ENCODE assay signal across 1 cellular context in the genomic region with DNA sequence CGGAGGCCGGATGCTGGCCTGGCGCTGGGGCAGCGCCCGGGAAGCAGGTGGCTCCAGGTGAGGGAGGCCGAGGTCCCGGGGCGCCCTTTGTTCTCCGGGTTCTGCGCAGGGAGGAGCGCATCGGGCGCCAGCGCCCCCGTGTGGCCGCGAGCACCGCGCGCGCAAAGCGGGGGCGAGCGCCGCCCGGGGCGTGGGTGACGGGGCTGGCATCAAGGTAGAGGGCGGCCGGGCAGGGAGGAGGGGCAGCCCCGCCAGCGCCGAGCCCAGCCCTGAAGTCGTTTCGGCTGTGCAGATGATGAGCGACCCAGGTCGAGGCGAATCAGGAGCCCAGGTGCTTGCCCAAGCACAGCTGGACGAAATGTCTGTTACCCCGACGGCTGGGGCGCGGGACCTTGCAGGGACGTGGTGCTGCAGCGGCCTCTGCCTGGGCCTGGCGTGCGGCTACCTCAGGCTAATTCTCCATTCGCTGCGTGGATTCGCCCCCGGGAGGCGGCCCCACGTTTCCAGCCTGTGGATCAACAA.
A peak's percentile ranks its signal among the peaks of the same experiment; 100 is the strongest.
TF ChIP-seq lines count a peak whose summit lies in the region.

No MANE protein-coding gene starts in this region.

TF ChIP-seq in HepG2, 621 proteins besides CTCF, POLR2A, EP300 and RAD21 (continued from another document and continues in another):
- TF ChIP-seq, protein P1, sequence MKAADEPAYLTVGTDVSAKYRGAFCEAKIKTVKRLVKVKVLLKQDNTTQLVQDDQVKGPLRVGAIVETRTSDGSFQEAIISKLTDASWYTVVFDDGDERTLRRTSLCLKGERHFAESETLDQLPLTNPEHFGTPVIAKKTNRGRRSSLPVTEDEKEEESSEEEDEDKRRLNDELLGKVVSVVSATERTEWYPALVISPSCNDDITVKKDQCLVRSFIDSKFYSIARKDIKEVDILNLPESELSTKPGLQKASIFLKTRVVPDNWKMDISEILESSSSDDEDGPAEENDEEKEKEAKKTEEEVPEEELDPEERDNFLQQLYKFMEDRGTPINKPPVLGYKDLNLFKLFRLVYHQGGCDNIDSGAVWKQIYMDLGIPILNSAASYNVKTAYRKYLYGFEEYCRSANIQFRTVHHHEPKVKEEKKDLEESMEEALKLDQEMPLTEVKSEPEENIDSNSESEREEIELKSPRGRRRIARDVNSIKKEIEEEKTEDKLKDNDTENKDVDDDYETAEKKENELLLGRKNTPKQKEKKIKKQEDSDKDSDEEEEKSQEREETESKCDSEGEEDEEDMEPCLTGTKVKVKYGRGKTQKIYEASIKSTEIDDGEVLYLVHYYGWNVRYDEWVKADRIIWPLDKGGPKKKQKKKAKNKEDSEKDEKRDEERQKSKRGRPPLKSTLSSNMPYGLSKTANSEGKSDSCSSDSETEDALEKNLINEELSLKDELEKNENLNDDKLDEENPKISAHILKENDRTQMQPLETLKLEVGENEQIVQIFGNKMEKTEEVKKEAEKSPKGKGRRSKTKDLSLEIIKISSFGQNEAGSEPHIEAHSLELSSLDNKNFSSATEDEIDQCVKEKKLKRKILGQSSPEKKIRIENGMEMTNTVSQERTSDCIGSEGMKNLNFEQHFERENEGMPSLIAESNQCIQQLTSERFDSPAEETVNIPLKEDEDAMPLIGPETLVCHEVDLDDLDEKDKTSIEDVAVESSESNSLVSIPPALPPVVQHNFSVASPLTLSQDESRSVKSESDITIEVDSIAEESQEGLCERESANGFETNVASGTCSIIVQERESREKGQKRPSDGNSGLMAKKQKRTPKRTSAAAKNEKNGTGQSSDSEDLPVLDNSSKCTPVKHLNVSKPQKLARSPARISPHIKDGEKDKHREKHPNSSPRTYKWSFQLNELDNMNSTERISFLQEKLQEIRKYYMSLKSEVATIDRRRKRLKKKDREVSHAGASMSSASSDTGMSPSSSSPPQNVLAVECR (CRISPR knock-in tag; IDR thresholded peaks at IDR 0.05; ENCODE audit: borderline replicate concordance) = 0 out of 2 replicates have a peak, but pooled peaks have one; percentile 35
- TF ChIP-seq CHD2 (IDR thresholded peaks at IDR 0.05; ENCODE audit: low read depth, low read length) (no peak), ZNF567 (CRISPR knock-in tag; IDR thresholded peaks at IDR 0.05; ENCODE audit: borderline replicate concordance) (no peak), TEAD2 (CRISPR knock-in tag; IDR thresholded peaks at IDR 0.05) (no peak), ARID2 (CRISPR knock-in tag; IDR thresholded peaks at IDR 0.05; ENCODE audit: borderline replicate concordance) (no peak), SALL2 (CRISPR knock-in tag; IDR thresholded peaks at IDR 0.05) (0 out of 2 replicates have a peak, but pooled peaks have one; percentile 60), ARHGAP35 (CRISPR knock-in tag; IDR thresholded peaks at IDR 0.05; ENCODE audit: borderline replicate concordance) (no peak; the same call in 1 of the 2 replicates), MYC (CRISPR knock-in tag; IDR thresholded peaks at IDR 0.05; ENCODE audit: borderline replicate concordance) (0 out of 2 replicates have a peak, but pooled peaks have one; percentile 44), RBFOX2 (IDR thresholded peaks at IDR 0.05; ENCODE audit: low read depth, low read length) (no peak), RBM39 (IDR thresholded peaks at IDR 0.05; ENCODE audit: low read depth, low read length, poor library complexity, severe bottlenecking) (peak; percentile 48), ZNF775 (CRISPR knock-in tag; IDR thresholded peaks at IDR 0.05; ENCODE audit: borderline replicate concordance) (no peak), KMT2A (CRISPR knock-in tag; IDR thresholded peaks at IDR 0.05) (0 out of 2 replicates have a peak, but pooled peaks have one; percentile 52), HMG20A (CRISPR knock-in tag; IDR thresholded peaks at IDR 0.05; ENCODE audit: borderline replicate concordance) (no peak), HNRNPL (IDR thresholded peaks at IDR 0.05; ENCODE audit: low read depth, low read length) (peak; percentile 68; the same call in 1 of the 2 replicates), THAP11 (CRISPR knock-in tag; IDR thresholded peaks at IDR 0.05) (peak; percentile 29; the same call in 1 of the 2 replicates), ZNF543 (CRISPR knock-in tag; IDR thresholded peaks at IDR 0.05) (peak; percentile 65; the same call in 1 of the 2 replicates), IRF2 (CRISPR knock-in tag; IDR thresholded peaks at IDR 0.05) (no peak), SPEN (CRISPR knock-in tag; IDR thresholded peaks at IDR 0.05; ENCODE audit: low read depth) (peak; percentile 48), ZNF34 (CRISPR knock-in tag; IDR thresholded peaks at IDR 0.05; ENCODE audit: borderline replicate concordance) (no peak), SOX6 (IDR thresholded peaks at IDR 0.05) (no peak), SOX6 (CRISPR knock-in tag; IDR thresholded peaks at IDR 0.05) (peak; percentile 17; the same call in 1 of the 2 replicates), CBX5 (CRISPR knock-in tag; IDR thresholded peaks at IDR 0.05; ENCODE audit: borderline replicate concordance) (no peak), MED1 (CRISPR knock-in tag; IDR thresholded peaks at IDR 0.05) (no peak), TSC22D2 (CRISPR knock-in tag; IDR thresholded peaks at IDR 0.05; ENCODE audit: borderline replicate concordance) (no peak), ZBTB21 (CRISPR knock-in tag; IDR thresholded peaks at IDR 0.05) (no peak), SRSF9 (IDR thresholded peaks at IDR 0.05; ENCODE audit: borderline replicate concordance, insufficient read depth, low read depth, low read length, poor library complexity, severe bottlenecking) (no peak), SOX13 (IDR thresholded peaks at IDR 0.05) (no peak), SOX13 (CRISPR knock-in tag; conservative IDR thresholded peaks at IDR 0.05 in 1 of 2, IDR thresholded peaks at IDR 0.05 in 1 of 2) (peak in 1 of 2 experiments; percentile 9; a peak in 1 of 4 replicates)
- TF ChIP-seq, protein P2, sequence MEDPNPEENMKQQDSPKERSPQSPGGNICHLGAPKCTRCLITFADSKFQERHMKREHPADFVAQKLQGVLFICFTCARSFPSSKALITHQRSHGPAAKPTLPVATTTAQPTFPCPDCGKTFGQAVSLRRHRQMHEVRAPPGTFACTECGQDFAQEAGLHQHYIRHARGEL (CRISPR knock-in tag; IDR thresholded peaks at IDR 0.05) = no peak
- TF ChIP-seq, protein P3, sequence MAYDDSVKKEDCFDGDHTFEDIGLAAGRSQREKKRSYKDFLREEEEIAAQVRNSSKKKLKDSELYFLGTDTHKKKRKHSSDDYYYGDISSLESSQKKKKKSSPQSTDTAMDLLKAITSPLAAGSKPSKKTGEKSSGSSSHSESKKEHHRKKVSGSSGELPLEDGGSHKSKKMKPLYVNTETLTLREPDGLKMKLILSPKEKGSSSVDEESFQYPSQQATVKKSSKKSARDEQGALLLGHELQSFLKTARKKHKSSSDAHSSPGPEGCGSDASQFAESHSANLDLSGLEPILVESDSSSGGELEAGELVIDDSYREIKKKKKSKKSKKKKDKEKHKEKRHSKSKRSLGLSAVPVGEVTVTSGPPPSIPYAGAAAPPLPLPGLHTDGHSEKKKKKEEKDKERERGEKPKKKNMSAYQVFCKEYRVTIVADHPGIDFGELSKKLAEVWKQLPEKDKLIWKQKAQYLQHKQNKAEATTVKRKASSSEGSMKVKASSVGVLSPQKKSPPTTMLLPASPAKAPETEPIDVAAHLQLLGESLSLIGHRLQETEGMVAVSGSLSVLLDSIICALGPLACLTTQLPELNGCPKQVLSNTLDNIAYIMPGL (CRISPR knock-in tag; IDR thresholded peaks at IDR 0.05; ENCODE audit: borderline replicate concordance in 1 of 2, low read depth in 1 of 2) = peak in 1 of 2 experiments; percentile 78; a peak in 2 of 4 replicates
- TF ChIP-seq, protein P4, sequence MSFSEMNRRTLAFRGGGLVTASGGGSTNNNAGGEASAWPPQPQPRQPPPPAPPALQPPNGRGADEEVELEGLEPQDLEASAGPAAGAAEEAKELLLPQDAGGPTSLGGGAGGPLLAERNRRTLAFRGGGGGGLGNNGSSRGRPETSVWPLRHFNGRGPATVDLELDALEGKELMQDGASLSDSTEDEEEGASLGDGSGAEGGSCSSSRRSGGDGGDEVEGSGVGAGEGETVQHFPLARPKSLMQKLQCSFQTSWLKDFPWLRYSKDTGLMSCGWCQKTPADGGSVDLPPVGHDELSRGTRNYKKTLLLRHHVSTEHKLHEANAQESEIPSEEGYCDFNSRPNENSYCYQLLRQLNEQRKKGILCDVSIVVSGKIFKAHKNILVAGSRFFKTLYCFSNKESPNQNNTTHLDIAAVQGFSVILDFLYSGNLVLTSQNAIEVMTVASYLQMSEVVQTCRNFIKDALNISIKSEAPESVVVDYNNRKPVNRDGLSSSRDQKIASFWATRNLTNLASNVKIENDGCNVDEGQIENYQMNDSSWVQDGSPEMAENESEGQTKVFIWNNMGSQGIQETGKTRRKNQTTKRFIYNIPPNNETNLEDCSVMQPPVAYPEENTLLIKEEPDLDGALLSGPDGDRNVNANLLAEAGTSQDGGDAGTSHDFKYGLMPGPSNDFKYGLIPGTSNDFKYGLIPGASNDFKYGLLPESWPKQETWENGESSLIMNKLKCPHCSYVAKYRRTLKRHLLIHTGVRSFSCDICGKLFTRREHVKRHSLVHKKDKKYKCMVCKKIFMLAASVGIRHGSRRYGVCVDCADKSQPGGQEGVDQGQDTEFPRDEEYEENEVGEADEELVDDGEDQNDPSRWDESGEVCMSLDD (CRISPR knock-in tag; IDR thresholded peaks at IDR 0.05; ENCODE audit: borderline replicate concordance) = no peak
- TF ChIP-seq, protein P5, sequence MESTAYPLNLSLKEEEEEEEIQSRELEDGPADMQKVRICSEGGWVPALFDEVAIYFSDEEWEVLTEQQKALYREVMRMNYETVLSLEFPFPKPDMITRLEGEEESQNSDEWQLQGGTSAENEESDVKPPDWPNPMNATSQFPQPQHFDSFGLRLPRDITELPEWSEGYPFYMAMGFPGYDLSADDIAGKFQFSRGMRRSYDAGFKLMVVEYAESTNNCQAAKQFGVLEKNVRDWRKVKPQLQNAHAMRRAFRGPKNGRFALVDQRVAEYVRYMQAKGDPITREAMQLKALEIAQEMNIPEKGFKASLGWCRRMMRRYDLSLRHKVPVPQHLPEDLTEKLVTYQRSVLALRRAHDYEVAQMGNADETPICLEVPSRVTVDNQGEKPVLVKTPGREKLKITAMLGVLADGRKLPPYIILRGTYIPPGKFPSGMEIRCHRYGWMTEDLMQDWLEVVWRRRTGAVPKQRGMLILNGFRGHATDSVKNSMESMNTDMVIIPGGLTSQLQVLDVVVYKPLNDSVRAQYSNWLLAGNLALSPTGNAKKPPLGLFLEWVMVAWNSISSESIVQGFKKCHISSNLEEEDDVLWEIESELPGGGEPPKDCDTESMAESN (CRISPR knock-in tag; conservative IDR thresholded peaks at IDR 0.05) = no peak
- TF ChIP-seq, protein P6, sequence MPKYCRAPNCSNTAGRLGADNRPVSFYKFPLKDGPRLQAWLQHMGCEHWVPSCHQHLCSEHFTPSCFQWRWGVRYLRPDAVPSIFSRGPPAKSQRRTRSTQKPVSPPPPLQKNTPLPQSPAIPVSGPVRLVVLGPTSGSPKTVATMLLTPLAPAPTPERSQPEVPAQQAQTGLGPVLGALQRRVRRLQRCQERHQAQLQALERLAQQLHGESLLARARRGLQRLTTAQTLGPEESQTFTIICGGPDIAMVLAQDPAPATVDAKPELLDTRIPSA (CRISPR knock-in tag; IDR thresholded peaks at IDR 0.05; ENCODE audit: borderline replicate concordance) = no peak
- TF ChIP-seq, protein P7, sequence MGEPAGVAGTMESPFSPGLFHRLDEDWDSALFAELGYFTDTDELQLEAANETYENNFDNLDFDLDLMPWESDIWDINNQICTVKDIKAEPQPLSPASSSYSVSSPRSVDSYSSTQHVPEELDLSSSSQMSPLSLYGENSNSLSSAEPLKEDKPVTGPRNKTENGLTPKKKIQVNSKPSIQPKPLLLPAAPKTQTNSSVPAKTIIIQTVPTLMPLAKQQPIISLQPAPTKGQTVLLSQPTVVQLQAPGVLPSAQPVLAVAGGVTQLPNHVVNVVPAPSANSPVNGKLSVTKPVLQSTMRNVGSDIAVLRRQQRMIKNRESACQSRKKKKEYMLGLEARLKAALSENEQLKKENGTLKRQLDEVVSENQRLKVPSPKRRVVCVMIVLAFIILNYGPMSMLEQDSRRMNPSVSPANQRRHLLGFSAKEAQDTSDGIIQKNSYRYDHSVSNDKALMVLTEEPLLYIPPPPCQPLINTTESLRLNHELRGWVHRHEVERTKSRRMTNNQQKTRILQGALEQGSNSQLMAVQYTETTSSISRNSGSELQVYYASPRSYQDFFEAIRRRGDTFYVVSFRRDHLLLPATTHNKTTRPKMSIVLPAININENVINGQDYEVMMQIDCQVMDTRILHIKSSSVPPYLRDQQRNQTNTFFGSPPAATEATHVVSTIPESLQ (CRISPR knock-in tag; conservative IDR thresholded peaks at IDR 0.05) = no peak
- TF ChIP-seq, protein P8, sequence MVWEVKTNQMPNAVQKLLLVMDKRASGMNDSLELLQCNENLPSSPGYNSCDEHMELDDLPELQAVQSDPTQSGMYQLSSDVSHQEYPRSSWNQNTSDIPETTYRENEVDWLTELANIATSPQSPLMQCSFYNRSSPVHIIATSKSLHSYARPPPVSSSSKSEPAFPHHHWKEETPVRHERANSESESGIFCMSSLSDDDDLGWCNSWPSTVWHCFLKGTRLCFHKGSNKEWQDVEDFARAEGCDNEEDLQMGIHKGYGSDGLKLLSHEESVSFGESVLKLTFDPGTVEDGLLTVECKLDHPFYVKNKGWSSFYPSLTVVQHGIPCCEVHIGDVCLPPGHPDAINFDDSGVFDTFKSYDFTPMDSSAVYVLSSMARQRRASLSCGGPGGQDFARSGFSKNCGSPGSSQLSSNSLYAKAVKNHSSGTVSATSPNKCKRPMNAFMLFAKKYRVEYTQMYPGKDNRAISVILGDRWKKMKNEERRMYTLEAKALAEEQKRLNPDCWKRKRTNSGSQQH (CRISPR knock-in tag; IDR thresholded peaks at IDR 0.05; ENCODE audit: low read depth) = no peak
- TF ChIP-seq, protein P9, sequence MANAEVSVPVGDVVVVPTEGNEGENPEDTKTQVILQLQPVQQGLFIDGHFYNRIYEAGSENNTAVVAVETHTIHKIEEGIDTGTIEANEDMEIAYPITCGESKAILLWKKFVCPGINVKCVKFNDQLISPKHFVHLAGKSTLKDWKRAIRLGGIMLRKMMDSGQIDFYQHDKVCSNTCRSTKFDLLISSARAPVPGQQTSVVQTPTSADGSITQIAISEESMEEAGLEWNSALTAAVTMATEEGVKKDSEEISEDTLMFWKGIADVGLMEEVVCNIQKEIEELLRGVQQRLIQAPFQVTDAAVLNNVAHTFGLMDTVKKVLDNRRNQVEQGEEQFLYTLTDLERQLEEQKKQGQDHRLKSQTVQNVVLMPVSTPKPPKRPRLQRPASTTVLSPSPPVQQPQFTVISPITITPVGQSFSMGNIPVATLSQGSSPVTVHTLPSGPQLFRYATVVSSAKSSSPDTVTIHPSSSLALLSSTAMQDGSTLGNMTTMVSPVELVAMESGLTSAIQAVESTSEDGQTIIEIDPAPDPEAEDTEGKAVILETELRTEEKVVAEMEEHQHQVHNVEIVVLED (CRISPR knock-in tag; IDR thresholded peaks at IDR 0.05; ENCODE audit: borderline replicate concordance) = peak; percentile 26; the same call in 1 of the 2 replicates
